ENCODE assay signal across 13 cellular contexts in genomic region chr5:149938791-149939358, GRCh38. TPM values are rescaled to one million over a fixed set of nuclear protein-coding genes. Genes with fewer than 3 reads are reported as not detected.
A peak's percentile ranks its signal among the peaks of the same experiment; 100 is the strongest.
DNase-seq lines count a peak whose midpoint lies in the region; ATAC-seq and TF ChIP-seq lines count a peak whose summit lies in the region.
"Had no signal": no experiment of that assay in that cellular context is flagged by ENCODE, and none has a peak within 500 bp of the region (broad histone marks: within the 10 kb centered on the region; RNA-seq: fewer than 3 reads in every experiment).

No MANE protein-coding gene starts in this region.

- no peak for TF ChIP-seq POLR2A in gastroesophageal sphincter (IDR thresholded peaks at IDR 0.05)

- H3K4me1 ChIP-seq in gastroesophageal sphincter, result no peaks in the 10 kb centered on the region

- TF ChIP-seq EP300 in gastroesophageal sphincter (IDR thresholded peaks at IDR 0.05), result no peak

- no peak overlapping the region for H3K27ac ChIP-seq in gastroesophageal sphincter

- DNase-seq in AG08395 (ENCODE audit: low spot score) (peak; percentile 86), HS-5 (ENCODE audit: low read depth) (peak; percentile 78), amniotic epithelial cell (ENCODE audit: low read depth) (peak; percentile 80), kidney glomerular epithelial cell (lab: John Stamatoyannopoulos, UW) (peak; percentile 82)
- DNase-seq in activated CD8-positive, alpha-beta memory T cell treated with anti-CD3 and anti-CD28 coated beads, Interleukin-2, amount 50 U/mL, for 4 hours, result no peak
- DNase-seq: amygdala, DND-41, KG1 had no signal

- TF ChIP-seq CTCF in gastroesophageal sphincter (IDR thresholded peaks at IDR 0.05), result no peak

- WGBS in gastroesophageal sphincter (ENCODE audit: low coverage in 1 of 2), 2 donors, result 64 to 100% methylated on average over 2 to 5 of the region's 6 CpGs

- no peak for ATAC-seq in GM21367 (IDR thresholded peaks at IDR 0.05; ENCODE audit: unreplicated experiment)
- no peak for ATAC-seq in GM19467 (IDR thresholded peaks at IDR 0.05; ENCODE audit: unreplicated experiment)
- no peak for ATAC-seq in gastroesophageal sphincter

- no peaks in the 10 kb centered on the region for H3K9me3 ChIP-seq in gastroesophageal sphincter

- no peak overlapping the region for H3K4me3 ChIP-seq in gastroesophageal sphincter

- H3K36me3 ChIP-seq in gastroesophageal sphincter, result no peaks in the 10 kb centered on the region

- no peaks in the 10 kb centered on the region for H3K27me3 ChIP-seq in gastroesophageal sphincter

RNA-seq across cellular contexts. Expression of gene PDE6A, which starts 5.7 kb away (rescaled TPM):
- under 1 TPM in 1 of 4 donors, not detected in 3; 0.05 TPM for total RNA-seq in gastroesophageal sphincter
- total RNA-seq: left lobe of liver; T-helper 2 cell treated with Interferon-gamma antibody and Interleukin-4, amounts not matched to agents 100 ng/mL and 5 ng/mL, for 36 hours had no signal

RNA-seq across cellular contexts. Expression of gene SLC26A2, which starts 21.7 kb away (rescaled TPM):
- 10 to 100 TPM in 1 of 4 donors, 1 to 10 TPM in 3; 7.9 to 14.5 (median 8.6) TPM for total RNA-seq in gastroesophageal sphincter
